ENCODE assay signal across 18 cellular contexts in the genomic region with DNA sequence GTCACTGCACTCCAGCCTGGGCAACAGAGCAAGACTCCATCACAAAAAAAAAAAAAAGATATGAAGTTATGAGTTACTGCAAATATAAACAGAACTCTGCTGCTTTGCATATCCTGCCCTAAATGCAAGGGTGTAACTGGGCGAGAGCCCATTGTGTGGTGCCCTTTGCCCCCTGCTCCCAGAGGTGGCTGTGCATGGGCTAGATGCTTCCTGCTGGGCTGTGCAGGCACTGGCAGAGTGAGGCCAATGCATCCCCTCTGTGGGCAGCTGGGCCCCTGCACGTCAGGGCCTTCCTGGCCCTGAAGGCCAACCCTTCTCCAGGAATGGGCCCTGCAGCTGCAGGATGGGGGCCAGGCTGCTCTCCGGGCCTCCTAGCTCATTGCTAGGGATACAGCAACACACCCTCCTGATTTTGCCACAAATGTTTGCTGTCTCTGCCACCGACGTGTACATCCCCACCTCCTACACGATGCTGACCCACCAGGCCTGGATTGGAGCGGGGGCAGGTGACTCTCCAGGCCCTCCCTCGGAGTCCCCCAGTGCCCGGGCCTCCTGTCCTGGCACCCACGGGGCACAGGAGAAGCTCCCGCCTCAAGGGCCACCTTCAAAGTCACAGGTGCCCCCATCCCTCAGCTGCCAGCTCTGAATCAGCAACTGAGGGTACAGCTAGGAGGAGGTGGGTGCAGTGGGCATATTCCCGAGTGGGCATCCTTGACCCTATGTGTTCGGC. TPM values are rescaled to one million over a fixed set of nuclear protein-coding genes. Genes with fewer than 3 reads are reported as not detected.
DNase-seq lines count a peak whose midpoint lies in the region; FAIRE-seq and TF ChIP-seq lines count a peak whose summit lies in the region.
"Had no signal": no experiment of that assay in that cellular context is flagged by ENCODE, and none has a peak within 500 bp of the region (broad histone marks: within the 10 kb centered on the region; RNA-seq: fewer than 3 reads in every experiment).

No MANE protein-coding gene starts in this region.

- H3K4me3 Mint-ChIP-seq in glutamatergic neuron (ENCODE audit: unreplicated experiment) (no peak overlapping the region), nephron progenitor cell (no peak overlapping the region)
- H3K4me3 Mint-ChIP-seq: CD4-positive, alpha-beta memory T cell had no signal

- H3K4me1 Mint-ChIP-seq in glutamatergic neuron (ENCODE audit: low read depth, unreplicated experiment) (peaks cover 30% of the 10 kb centered on the region), nephron progenitor cell (peaks cover 51% of the 10 kb centered on the region)

- FAIRE-seq in GM19239 (lab: Jason Lieb, UNC), result no peak
- FAIRE-seq: G401.6, GM12892 had no signal

- H3K27ac Mint-ChIP-seq in glutamatergic neuron (ENCODE audit: unreplicated experiment) (peak overlapping the region; percentile 87), nephron progenitor cell (no peak overlapping the region)
- H3K27ac Mint-ChIP-seq: CD4-positive, alpha-beta memory T cell had no signal

- H3K79me1 ChIP-seq in neuronal stem cell (ENCODE audit: low read depth, low read length), result no peaks in the 10 kb centered on the region

- peak overlapping the region; percentile 33 for H2BK12ac ChIP-seq in neuronal stem cell (ENCODE audit: low read length)

- no peak overlapping the region for H3K14ac ChIP-seq in neuronal stem cell (ENCODE audit: low read length)

- H3K27ac ChIP-seq in KOPT-K1 (ENCODE audit: low read depth, low read length, poor library complexity, severe bottlenecking) (peak overlapping the region; percentile 98), neuronal stem cell (replicated peaks; ENCODE audit: low read length) (no peak overlapping the region)
- H3K27ac ChIP-seq: PC-9 had no signal

- peak overlapping the region; percentile 70 for H2AK5ac ChIP-seq in neuronal stem cell (ENCODE audit: low read depth, low read length)

- H3K9me3 ChIP-seq in KOPT-K1 (ENCODE audit: insufficient read depth, low read length, poor library complexity, severe bottlenecking), result no peaks in the 10 kb centered on the region
- no peaks in the 10 kb centered on the region for H3K9me3 ChIP-seq in neuronal stem cell (replicated peaks in 1 of 2; ENCODE audit: control insufficient read depth in 2 of 2, insufficient read depth in 1 of 2, low read depth in 1 of 2, low read length in 2 of 2)

- peak overlapping the region; percentile 84 for H2BK15ac ChIP-seq in neuronal stem cell (ENCODE audit: low read length)

- peak overlapping the region; percentile 97 for H2BK120ac ChIP-seq in neuronal stem cell (ENCODE audit: low read depth, low read length)

- H3K18ac ChIP-seq in neuronal stem cell (ENCODE audit: low read length), result peak overlapping the region; percentile 55

- H3K9ac ChIP-seq in neuronal stem cell (ENCODE audit: low read depth, low read length, poor library complexity), result no peak overlapping the region

- H3K27me3 Mint-ChIP-seq in glutamatergic neuron (ENCODE audit: unreplicated experiment), result peaks cover 2% of the 10 kb centered on the region
- peaks cover 18% of the 10 kb centered on the region for H3K27me3 Mint-ChIP-seq in nephron progenitor cell (ENCODE audit: low read depth, poor library complexity)
- H3K27me3 Mint-ChIP-seq: CD4-positive, alpha-beta memory T cell had no signal

- H2AFZ ChIP-seq in neuronal stem cell (ENCODE audit: low read length), result no peak overlapping the region
- H2AFZ ChIP-seq: PC-9 had no signal

- no peak for DNase-seq in glutamatergic neuron
- DNase-seq in neuronal stem cell (ENCODE audit: low spot score), result no peak
- DNase-seq in nephron progenitor cell, result no peak
- DNase-seq in GM19239 (ENCODE audit: insufficient read length, low spot score), result no peak
- no peak for DNase-seq in NCI-H345 treated with DMSO at 0.1 percent for 48 hours (lab: John Stamatoyannopoulos, UW; ENCODE audit: unreplicated experiment)
- DNase-seq: AML-193; CD4-positive, alpha-beta memory T cell; DMS79; GOT3; Karpas-422; MM.1S; NCI-H1105; NCI-H187; NCI-H774; PC-9 had no signal

- no peak overlapping the region for H2BK5ac ChIP-seq in neuronal stem cell (ENCODE audit: low read length)

- H4K8ac ChIP-seq in neuronal stem cell (ENCODE audit: low read depth, low read length), result peak overlapping the region; percentile 52

- no peak for TF ChIP-seq CTCF in glutamatergic neuron (IDR thresholded peaks at IDR 0.05; ENCODE audit: partially characterized antibody, unreplicated experiment)
- no peak for TF ChIP-seq CTCF in nephron progenitor cell (IDR thresholded peaks at IDR 0.05)

- H4K91ac ChIP-seq in neuronal stem cell (ENCODE audit: low read depth, low read length, poor library complexity), result no peak overlapping the region

- H3K36me3 ChIP-seq in KOPT-K1 (ENCODE audit: insufficient read depth, low read length) (no peaks in the 10 kb centered on the region), neuronal stem cell (replicated peaks in 1 of 2; ENCODE audit: control insufficient read depth in 2 of 2, insufficient read depth in 2 of 2, low read length in 2 of 2) (no peaks in the 10 kb centered on the region)

- H3K36me3 Mint-ChIP-seq in glutamatergic neuron (ENCODE audit: unreplicated experiment) (no peaks in the 10 kb centered on the region), nephron progenitor cell (ENCODE audit: low read depth) (peaks cover 2% of the 10 kb centered on the region)

- H3K4me2 ChIP-seq in neuronal stem cell (ENCODE audit: insufficient read depth, low read length, poor library complexity, severe bottlenecking), result no peak overlapping the region
- H3K4me2 ChIP-seq: PC-9 had no signal

- peaks cover 20 to 36% of the 10 kb centered on the region in 2 donors for H3K4me1 ChIP-seq in neuronal stem cell (ENCODE audit: control insufficient read depth in 2 of 2, insufficient read depth in 1 of 2, low read depth in 1 of 2, low read length in 2 of 2)

- H3K9me3 Mint-ChIP-seq in glutamatergic neuron (ENCODE audit: unreplicated experiment), result peaks cover 4% of the 10 kb centered on the region
- H3K9me3 Mint-ChIP-seq in nephron progenitor cell, result no peaks in the 10 kb centered on the region
- H3K9me3 Mint-ChIP-seq: CD4-positive, alpha-beta memory T cell had no signal

- H3K4ac ChIP-seq in neuronal stem cell (ENCODE audit: low read length), result peak overlapping the region; percentile 28

- peak overlapping the region; percentile 25 for H3K23ac ChIP-seq in neuronal stem cell (ENCODE audit: low read depth, low read length, poor library complexity)

- no CpG with 5 or more reads among the region's 13 CpGs for WGBS in neuronal stem cell (ENCODE audit: extremely low coverage in 2 of 2, insufficient read length in 2 of 2, insufficient replicate concordance in 1 of 2), 2 donors

- peaks cover 0 to 6% (median 0%) of the 10 kb centered on the region in 3 experiments for H3K27me3 ChIP-seq in neuronal stem cell (ENCODE audit: control insufficient read depth in 3 of 3, insufficient read depth in 3 of 3, low read depth in 1 of 3, low read length in 3 of 3)

- H3K4me3 ChIP-seq in neuronal stem cell (ENCODE audit: low read length in 2 of 2), result no peak overlapping the region
- H3K4me3 ChIP-seq: PC-9 had no signal

RNA-seq across cellular contexts. Expression of a gene that starts 40.7 kb away (rescaled TPM):
- total RNA-seq in glutamatergic neuron (ENCODE audit: unreplicated experiment), result 34.8 TPM
- 7.3 TPM for polyA plus RNA-seq in neuronal stem cell (2013, experiment 1 of 2)
- polyA plus RNA-seq in neuronal stem cell (2013, experiment 2 of 2), result 6.4 TPM

RNA-seq across cellular contexts. Expression of a gene that starts 40.7 kb away (rescaled TPM):
- 6.4 TPM for total RNA-seq in glutamatergic neuron (ENCODE audit: unreplicated experiment)
- polyA plus RNA-seq in neuronal stem cell (2013, experiment 1 of 2), result 16.7 TPM
- polyA plus RNA-seq in neuronal stem cell (2013, experiment 2 of 2), result 17.7 TPM

RNA-seq across cellular contexts. Expression of a gene that starts 46.2 kb away (rescaled TPM):
- 5.0 TPM for total RNA-seq in glutamatergic neuron (ENCODE audit: unreplicated experiment)
- polyA plus RNA-seq in neuronal stem cell (2013, experiment 1 of 2), result 7.9 TPM
- 8.3 TPM for polyA plus RNA-seq in neuronal stem cell (2013, experiment 2 of 2)

RNA-seq across cellular contexts. Expression of a gene that starts 46.2 kb away (rescaled TPM):
- 12.1 TPM for total RNA-seq in glutamatergic neuron (ENCODE audit: unreplicated experiment)
- 9.7 TPM for polyA plus RNA-seq in neuronal stem cell (2013, experiment 1 of 2)
- 10.2 TPM for polyA plus RNA-seq in neuronal stem cell (2013, experiment 2 of 2)
